In the genomic region with DNA sequence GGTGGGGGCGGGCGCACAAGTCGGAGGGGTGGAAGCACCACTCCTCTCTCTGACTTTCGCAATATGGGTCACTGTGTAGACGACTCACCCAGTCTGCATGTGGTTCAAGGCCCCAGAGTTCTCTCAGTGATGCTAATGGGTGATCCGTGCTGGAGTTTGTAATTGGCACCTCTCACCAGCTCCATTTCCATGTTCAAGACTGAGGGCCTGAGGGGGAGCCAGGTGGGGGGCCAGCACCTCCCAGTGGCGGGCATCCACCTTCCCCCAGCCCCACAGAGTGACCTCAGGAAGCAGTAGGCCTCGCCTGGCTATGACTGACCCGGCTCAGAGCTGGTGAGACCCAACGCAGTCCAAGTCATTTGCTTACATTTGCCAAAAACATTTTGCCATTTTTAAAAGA, we compare ENCODE assay signal across 1 cellular context.
TF ChIP-seq lines count a peak whose summit lies in the region.

No MANE protein-coding gene starts in this region.

TF ChIP-seq in GM23338, 12 proteins besides CTCF, POLR2A, EP300 and RAD21 (continued from another document):
- TF ChIP-seq, protein P1, sequence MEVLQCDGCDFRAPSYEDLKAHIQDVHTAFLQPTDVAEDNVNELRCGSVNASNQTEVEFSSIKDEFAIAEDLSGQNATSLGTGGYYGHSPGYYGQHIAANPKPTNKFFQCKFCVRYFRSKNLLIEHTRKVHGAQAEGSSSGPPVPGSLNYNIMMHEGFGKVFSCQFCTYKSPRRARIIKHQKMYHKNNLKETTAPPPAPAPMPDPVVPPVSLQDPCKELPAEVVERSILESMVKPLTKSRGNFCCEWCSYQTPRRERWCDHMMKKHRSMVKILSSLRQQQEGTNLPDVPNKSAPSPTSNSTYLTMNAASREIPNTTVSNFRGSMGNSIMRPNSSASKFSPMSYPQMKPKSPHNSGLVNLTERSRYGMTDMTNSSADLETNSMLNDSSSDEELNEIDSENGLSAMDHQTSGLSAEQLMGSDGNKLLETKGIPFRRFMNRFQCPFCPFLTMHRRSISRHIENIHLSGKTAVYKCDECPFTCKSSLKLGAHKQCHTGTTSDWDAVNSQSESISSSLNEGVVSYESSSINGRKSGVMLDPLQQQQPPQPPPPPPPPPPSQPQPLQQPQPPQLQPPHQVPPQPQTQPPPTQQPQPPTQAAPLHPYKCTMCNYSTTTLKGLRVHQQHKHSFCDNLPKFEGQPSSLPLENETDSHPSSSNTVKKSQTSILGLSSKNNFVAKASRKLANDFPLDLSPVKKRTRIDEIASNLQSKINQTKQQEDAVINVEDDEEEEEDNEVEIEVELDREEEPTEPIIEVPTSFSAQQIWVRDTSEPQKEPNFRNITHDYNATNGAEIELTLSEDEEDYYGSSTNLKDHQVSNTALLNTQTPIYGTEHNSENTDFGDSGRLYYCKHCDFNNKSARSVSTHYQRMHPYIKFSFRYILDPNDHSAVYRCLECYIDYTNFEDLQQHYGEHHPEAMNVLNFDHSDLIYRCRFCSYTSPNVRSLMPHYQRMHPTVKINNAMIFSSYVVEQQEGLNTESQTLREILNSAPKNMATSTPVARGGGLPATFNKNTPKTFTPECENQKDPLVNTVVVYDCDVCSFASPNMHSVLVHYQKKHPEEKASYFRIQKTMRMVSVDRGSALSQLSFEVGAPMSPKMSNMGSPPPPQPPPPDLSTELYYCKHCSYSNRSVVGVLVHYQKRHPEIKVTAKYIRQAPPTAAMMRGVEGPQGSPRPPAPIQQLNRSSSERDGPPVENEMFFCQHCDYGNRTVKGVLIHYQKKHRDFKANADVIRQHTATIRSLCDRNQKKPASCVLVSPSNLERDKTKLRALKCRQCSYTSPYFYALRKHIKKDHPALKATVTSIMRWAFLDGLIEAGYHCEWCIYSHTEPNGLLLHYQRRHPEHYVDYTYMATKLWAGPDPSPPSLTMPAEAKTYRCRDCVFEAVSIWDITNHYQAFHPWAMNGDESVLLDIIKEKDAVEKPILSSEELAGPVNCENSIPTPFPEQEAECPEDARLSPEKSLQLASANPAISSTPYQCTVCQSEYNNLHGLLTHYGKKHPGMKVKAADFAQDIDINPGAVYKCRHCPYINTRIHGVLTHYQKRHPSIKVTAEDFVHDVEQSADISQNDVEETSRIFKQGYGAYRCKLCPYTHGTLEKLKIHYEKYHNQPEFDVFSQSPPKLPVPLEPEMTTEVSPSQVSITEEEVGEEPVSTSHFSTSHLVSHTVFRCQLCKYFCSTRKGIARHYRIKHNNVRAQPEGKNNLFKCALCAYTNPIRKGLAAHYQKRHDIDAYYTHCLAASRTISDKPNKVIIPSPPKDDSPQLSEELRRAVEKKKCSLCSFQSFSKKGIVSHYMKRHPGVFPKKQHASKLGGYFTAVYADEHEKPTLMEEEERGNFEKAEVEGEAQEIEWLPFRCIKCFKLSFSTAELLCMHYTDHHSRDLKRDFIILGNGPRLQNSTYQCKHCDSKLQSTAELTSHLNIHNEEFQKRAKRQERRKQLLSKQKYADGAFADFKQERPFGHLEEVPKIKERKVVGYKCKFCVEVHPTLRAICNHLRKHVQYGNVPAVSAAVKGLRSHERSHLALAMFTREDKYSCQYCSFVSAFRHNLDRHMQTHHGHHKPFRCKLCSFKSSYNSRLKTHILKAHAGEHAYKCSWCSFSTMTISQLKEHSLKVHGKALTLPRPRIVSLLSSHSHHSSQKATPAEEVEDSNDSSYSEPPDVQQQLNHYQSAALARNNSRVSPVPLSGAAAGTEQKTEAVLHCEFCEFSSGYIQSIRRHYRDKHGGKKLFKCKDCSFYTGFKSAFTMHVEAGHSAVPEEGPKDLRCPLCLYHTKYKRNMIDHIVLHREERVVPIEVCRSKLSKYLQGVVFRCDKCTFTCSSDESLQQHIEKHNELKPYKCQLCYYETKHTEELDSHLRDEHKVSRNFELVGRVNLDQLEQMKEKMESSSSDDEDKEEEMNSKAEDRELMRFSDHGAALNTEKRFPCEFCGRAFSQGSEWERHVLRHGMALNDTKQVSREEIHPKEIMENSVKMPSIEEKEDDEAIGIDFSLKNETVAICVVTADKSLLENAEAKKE (CRISPR knock-in tag; IDR thresholded peaks at IDR 0.05) = no peak
- TF ChIP-seq STAT1 (IDR thresholded peaks at IDR 0.05; ENCODE audit: unreplicated experiment) (no peak), ZNF114 (CRISPR knock-in tag; IDR thresholded peaks at IDR 0.05) (no peak), EZH2 (IDR thresholded peaks at IDR 0.05; ENCODE audit: low read depth, unreplicated experiment) (no peak)
- TF ChIP-seq, protein P2, sequence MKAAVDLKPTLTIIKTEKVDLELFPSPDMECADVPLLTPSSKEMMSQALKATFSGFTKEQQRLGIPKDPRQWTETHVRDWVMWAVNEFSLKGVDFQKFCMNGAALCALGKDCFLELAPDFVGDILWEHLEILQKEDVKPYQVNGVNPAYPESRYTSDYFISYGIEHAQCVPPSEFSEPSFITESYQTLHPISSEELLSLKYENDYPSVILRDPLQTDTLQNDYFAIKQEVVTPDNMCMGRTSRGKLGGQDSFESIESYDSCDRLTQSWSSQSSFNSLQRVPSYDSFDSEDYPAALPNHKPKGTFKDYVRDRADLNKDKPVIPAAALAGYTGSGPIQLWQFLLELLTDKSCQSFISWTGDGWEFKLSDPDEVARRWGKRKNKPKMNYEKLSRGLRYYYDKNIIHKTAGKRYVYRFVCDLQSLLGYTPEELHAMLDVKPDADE (IDR thresholded peaks at IDR 0.05) = no peak
- TF ChIP-seq, protein P3, sequence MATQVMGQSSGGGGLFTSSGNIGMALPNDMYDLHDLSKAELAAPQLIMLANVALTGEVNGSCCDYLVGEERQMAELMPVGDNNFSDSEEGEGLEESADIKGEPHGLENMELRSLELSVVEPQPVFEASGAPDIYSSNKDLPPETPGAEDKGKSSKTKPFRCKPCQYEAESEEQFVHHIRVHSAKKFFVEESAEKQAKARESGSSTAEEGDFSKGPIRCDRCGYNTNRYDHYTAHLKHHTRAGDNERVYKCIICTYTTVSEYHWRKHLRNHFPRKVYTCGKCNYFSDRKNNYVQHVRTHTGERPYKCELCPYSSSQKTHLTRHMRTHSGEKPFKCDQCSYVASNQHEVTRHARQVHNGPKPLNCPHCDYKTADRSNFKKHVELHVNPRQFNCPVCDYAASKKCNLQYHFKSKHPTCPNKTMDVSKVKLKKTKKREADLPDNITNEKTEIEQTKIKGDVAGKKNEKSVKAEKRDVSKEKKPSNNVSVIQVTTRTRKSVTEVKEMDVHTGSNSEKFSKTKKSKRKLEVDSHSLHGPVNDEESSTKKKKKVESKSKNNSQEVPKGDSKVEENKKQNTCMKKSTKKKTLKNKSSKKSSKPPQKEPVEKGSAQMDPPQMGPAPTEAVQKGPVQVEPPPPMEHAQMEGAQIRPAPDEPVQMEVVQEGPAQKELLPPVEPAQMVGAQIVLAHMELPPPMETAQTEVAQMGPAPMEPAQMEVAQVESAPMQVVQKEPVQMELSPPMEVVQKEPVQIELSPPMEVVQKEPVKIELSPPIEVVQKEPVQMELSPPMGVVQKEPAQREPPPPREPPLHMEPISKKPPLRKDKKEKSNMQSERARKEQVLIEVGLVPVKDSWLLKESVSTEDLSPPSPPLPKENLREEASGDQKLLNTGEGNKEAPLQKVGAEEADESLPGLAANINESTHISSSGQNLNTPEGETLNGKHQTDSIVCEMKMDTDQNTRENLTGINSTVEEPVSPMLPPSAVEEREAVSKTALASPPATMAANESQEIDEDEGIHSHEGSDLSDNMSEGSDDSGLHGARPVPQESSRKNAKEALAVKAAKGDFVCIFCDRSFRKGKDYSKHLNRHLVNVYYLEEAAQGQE (IDR thresholded peaks at IDR 0.05; ENCODE audit: unreplicated experiment) = no peak
